Comparison of ENCODE assay signal across 20 cellular contexts in genomic region chr15:85762039-85762755, GRCh38. TPM values are rescaled to one million over a fixed set of nuclear protein-coding genes. Genes with fewer than 3 reads are reported as not detected.
DNase-seq lines count a peak whose midpoint lies in the region; ATAC-seq, FAIRE-seq and TF ChIP-seq lines count a peak whose summit lies in the region.
"Had no signal": no experiment of that assay in that cellular context is flagged by ENCODE, and none has a peak within 500 bp of the region (broad histone marks: within the 10 kb centered on the region; RNA-seq: fewer than 3 reads in every experiment).

No MANE protein-coding gene starts in this region.

- no TSS peak for BruUV-seq in HepG2 (replicated peaks; lab: Mats Ljungman, UMichigan)

- H3K27me3 Mint-ChIP-seq in endothelial cell (ENCODE audit: unreplicated experiment), result peaks cover 17% of the 10 kb centered on the region
- H3K27me3 Mint-ChIP-seq in nephron progenitor cell (ENCODE audit: low read depth, poor library complexity), result no peaks in the 10 kb centered on the region
- H3K27me3 Mint-ChIP-seq: activated CD8-positive, alpha-beta T cell treated with anti-CD3 and anti-CD28 coated beads for 36 hours; activated naive CD8-positive, alpha-beta T cell treated with anti-CD3 and anti-CD28 coated beads for 36 hours; stimulated activated naive CD8-positive, alpha-beta T cell treated with anti-CD3 and anti-CD28 coated beads, Interleukin-15, amount 100 ng/mL, for 72 hours had no signal

- intact Hi-C loops in right lobe of liver (cut with DNase I), result no loop called here
- intact Hi-C loops in HepG2 (cut with micrococcal nuclease; ENCODE audit: unreplicated experiment), result no loop called here

- H3K4me1 ChIP-seq in right lobe of liver (peaks cover 0 to 69% (median 26%) of the 10 kb centered on the region in 4 donors), HepG2 (ENCODE audit: insufficient read depth, low read length) (peaks cover 19% of the 10 kb centered on the region)
- H3K4me1 ChIP-seq: transverse colon had no signal

- TF ChIP-seq POLR2A in right lobe of liver (IDR thresholded peaks at IDR 0.05) (peak; percentile 21), HepG2 (IDR thresholded peaks at IDR 0.05; ENCODE audit: insufficient read depth in 1 of 2, low read depth in 2 of 2, low read length in 2 of 2) (no peak)

- H3K9me3 Mint-ChIP-seq in endothelial cell (ENCODE audit: unreplicated experiment), result no peaks in the 10 kb centered on the region
- H3K9me3 Mint-ChIP-seq in nephron progenitor cell, result no peaks in the 10 kb centered on the region
- H3K9me3 Mint-ChIP-seq: activated CD8-positive, alpha-beta T cell treated with anti-CD3 and anti-CD28 coated beads for 36 hours; activated naive CD8-positive, alpha-beta T cell treated with anti-CD3 and anti-CD28 coated beads for 36 hours; stimulated activated naive CD8-positive, alpha-beta T cell treated with anti-CD3 and anti-CD28 coated beads, Interleukin-15, amount 100 ng/mL, for 72 hours had no signal

- TF ChIP-seq CTCF in right lobe of liver (IDR thresholded peaks at IDR 0.05), result no peak
- TF ChIP-seq CTCF in HepG2 (CRISPR knock-in tag; IDR thresholded peaks at IDR 0.05), result no peak
- TF ChIP-seq CTCF in endothelial cell (IDR thresholded peaks at IDR 0.05; ENCODE audit: unreplicated experiment), result no peak
- TF ChIP-seq CTCF in nephron progenitor cell (IDR thresholded peaks at IDR 0.05), result no peak

- no peaks in the 10 kb centered on the region for H4K20me1 ChIP-seq in HepG2 (ENCODE audit: insufficient read depth, low read length)

- no peaks in the 10 kb centered on the region for H3K79me2 ChIP-seq in HepG2 (ENCODE audit: insufficient read depth, low read length)

- H3K36me3 Mint-ChIP-seq in endothelial cell (ENCODE audit: low read depth, unreplicated experiment) (peaks cover 14% of the 10 kb centered on the region), nephron progenitor cell (ENCODE audit: low read depth) (peaks cover 10% of the 10 kb centered on the region)

- 66% methylated on average over 3 of the region's 15 CpGs for WGBS in right lobe of liver (ENCODE audit: insufficient coverage, low coverage, low lambda C conversion rate, missing lambda C conversion rate)
- 95% methylated on average over 4 of the region's 15 CpGs for WGBS in HepG2 (ENCODE audit: low lambda C conversion rate)

- H3K27ac Mint-ChIP-seq in endothelial cell (ENCODE audit: unreplicated experiment) (peak overlapping the region; percentile 31), nephron progenitor cell (peak overlapping the region; percentile 80)
- H3K27ac Mint-ChIP-seq: activated CD8-positive, alpha-beta T cell treated with anti-CD3 and anti-CD28 coated beads for 36 hours; activated naive CD8-positive, alpha-beta T cell treated with anti-CD3 and anti-CD28 coated beads for 36 hours had no signal

- TF ChIP-seq EP300 in HepG2 (IDR thresholded peaks at IDR 0.05; ENCODE audit: low read depth in 2 of 2, low read length in 2 of 2) (no peak), HepG2 (CRISPR knock-in tag; IDR thresholded peaks at IDR 0.05; ENCODE audit: borderline replicate concordance) (no peak)

- no peaks in the 10 kb centered on the region for H3K27me3 ChIP-seq in right lobe of liver
- H3K27me3 ChIP-seq in HepG2 (ENCODE audit: control insufficient read depth in 1 of 2, insufficient read depth in 2 of 2, low read length in 2 of 2), result no peaks in the 10 kb centered on the region
- H3K27me3 ChIP-seq: transverse colon had no signal

- no peak for TF ChIP-seq RAD21 in HepG2 (CRISPR knock-in tag; IDR thresholded peaks at IDR 0.05)

- ATAC-seq in right lobe of liver (peak in 3 of 4 donors; percentile 24 to 53 (median 42)), HepG2 (no peak)
- ATAC-seq: activated CD4-positive, CD25-positive, alpha-beta regulatory T cell treated with anti-CD3 and anti-CD28 coated beads, Interleukin-2, amount 50 U/mL, for 24 hours; activated CD8-positive, alpha-beta T cell treated with anti-CD3 and anti-CD28 coated beads for 36 hours; stimulated activated naive CD8-positive, alpha-beta T cell treated with anti-CD3 and anti-CD28 coated beads, Interleukin-15, amount 100 ng/mL, for 72 hours had no signal

- peak overlapping the region in 1 of 3 donors; percentile 37 for H3K27ac ChIP-seq in right lobe of liver
- no peak overlapping the region for H3K27ac ChIP-seq in HepG2 (ENCODE audit: extremely low read length, insufficient read depth, low read length)
- H3K27ac ChIP-seq: transverse colon had no signal

- H3K4me3 Mint-ChIP-seq in endothelial cell (ENCODE audit: unreplicated experiment) (peak overlapping the region; percentile 34), nephron progenitor cell (no peak overlapping the region)
- H3K4me3 Mint-ChIP-seq: activated CD8-positive, alpha-beta T cell treated with anti-CD3 and anti-CD28 coated beads for 36 hours; activated naive CD8-positive, alpha-beta T cell treated with anti-CD3 and anti-CD28 coated beads for 36 hours; stimulated activated naive CD8-positive, alpha-beta T cell treated with anti-CD3 and anti-CD28 coated beads, Interleukin-15, amount 100 ng/mL, for 72 hours had no signal

- no peak overlapping the region for H3K9ac ChIP-seq in HepG2 (ENCODE audit: insufficient read depth, low read depth, low read length)

- no peak for FAIRE-seq in HepG2 (lab: Jason Lieb, UNC)
- FAIRE-seq: H54, RCC 7860 had no signal

- H3K4me1 Mint-ChIP-seq in endothelial cell (ENCODE audit: unreplicated experiment) (peaks cover 3% of the 10 kb centered on the region), nephron progenitor cell (peaks cover 50% of the 10 kb centered on the region)

- H3K9me3 ChIP-seq in right lobe of liver, result no peaks in the 10 kb centered on the region
- no peaks in the 10 kb centered on the region for H3K9me3 ChIP-seq in HepG2 (ENCODE audit: low read length)
- H3K9me3 ChIP-seq: transverse colon had no signal

- H3K36me3 ChIP-seq in right lobe of liver (peaks cover 0 to 5% (median 1%) of the 10 kb centered on the region in 4 donors), HepG2 (replicated peaks in 1 of 2; ENCODE audit: control insufficient read depth in 1 of 2, insufficient read depth in 2 of 2, low read length in 2 of 2) (peaks cover 9 to 12% of the 10 kb centered on the region in 2 experiments; a peak in 2 of 5 replicates)
- H3K36me3 ChIP-seq: transverse colon had no signal

- DNase-seq in right lobe of liver (peak in 2 of 3 donors; percentile 73 to 78), HepG2 (ENCODE audit: low spot score) (no peak), endothelial cell (ENCODE audit: low spot score) (no peak), nephron progenitor cell (no peak), HCEC 1CT (no peak), HuH-7.5 (ENCODE audit: low spot score) (no peak), ureter (ENCODE audit: low spot score) (no peak)
- no peak for DNase-seq in activated CD4-positive, alpha-beta T cell treated with anti-CD3 and anti-CD28 coated beads, Interleukin-2, amount 50 U/mL, for 48 hours
- DNase-seq: activated CD8-positive, alpha-beta T cell treated with anti-CD3 and anti-CD28 coated beads for 36 hours; activated naive CD8-positive, alpha-beta T cell treated with anti-CD3 and anti-CD28 coated beads for 36 hours; DMS153; NCI-H1105 treated with DMSO at 0.1 percent for 48 hours; NCI-H1930; NCI-H524 treated with DMSO at 0.1 percent for 48 hours; stimulated activated naive CD8-positive, alpha-beta T cell treated with anti-CD3 and anti-CD28 coated beads, Interleukin-15, amount 100 ng/mL, for 72 hours; T-helper 1 cell; transverse colon had no signal

- H3K4me2 ChIP-seq in HepG2 (ENCODE audit: low read depth, low read length), result no peak overlapping the region

- CTCF ChIA-PET in HepG2 (lab: Yijun Ruan, JAX; ENCODE audit: low intra/inter-chr PET ratio, low total read pairs), result no interaction called here

- POLR2A ChIA-PET in HepG2 (lab: Yijun Ruan, JAX), result no interaction called here

- H3K4me3 ChIP-seq in right lobe of liver (no peak overlapping the region), HepG2 (replicated peaks in 1 of 3; ENCODE audit: insufficient read depth in 1 of 3, low read depth in 2 of 3, low read length in 3 of 3) (no peak overlapping the region)
- H3K4me3 ChIP-seq: transverse colon had no signal

- in situ Hi-C loops in HepG2 (cut with HindIII; ENCODE audit: extremely low pct_ligation_motif_present, low pct_unique_long_range_greater_than_20kb), result no loop called here

- H2AFZ ChIP-seq in HepG2 (ENCODE audit: low read length), result no peak overlapping the region

TF ChIP-seq in HepG2, 621 proteins besides CTCF, POLR2A, EP300 and RAD21 (continues in another document):
- TF ChIP-seq ONECUT2 (CRISPR knock-in tag; IDR thresholded peaks at IDR 0.05), result no peak
- no peak for TF ChIP-seq DDIT3 (CRISPR knock-in tag; IDR thresholded peaks at IDR 0.05)
- TF ChIP-seq SIN3B (IDR thresholded peaks at IDR 0.05; ENCODE audit: low read length), result no peak
- no peak for TF ChIP-seq KLF6 (CRISPR knock-in tag; IDR thresholded peaks at IDR 0.05)

RNA-seq across cellular contexts. Expression of gene KLHL25, which starts 32.5 kb away (rescaled TPM):
- 10 to 100 TPM in 3 of 6 experiments, 1 to 10 TPM in 3; 5.8 to 21.7 (median 13.4) TPM for total RNA-seq in right lobe of liver
- 7.4 and 8.2 TPM in 2 replicates for total RNA-seq in HepG2 (2016; rRNA removed; fragmentation: Illumina TruSeq; extraction: Trizol)
- 2.2 TPM in 2 replicates for total RNA-seq in HepG2 (2016; cell fraction: cytosol; rRNA removed; fragmentation: Illumina TruSeq; extraction: Trizol; ENCODE audit: low read depth)
- total RNA-seq in HepG2 (2016; cell fraction: insoluble cytoplasmic fraction; rRNA removed; fragmentation: Illumina TruSeq; extraction: Trizol), result 6.6 and 8.0 TPM in 2 replicates
- total RNA-seq in HepG2 (2016; cell fraction: membrane; rRNA removed; fragmentation: Illumina TruSeq; extraction: Trizol), result 4.1 and 4.3 TPM in 2 replicates
- 6.8 and 7.2 TPM in 2 replicates for total RNA-seq in HepG2 (2016; cell fraction: nucleus; rRNA removed; fragmentation: Illumina TruSeq; extraction: Trizol)
- polyA plus RNA-seq in HepG2 (2011; rRNA removed), result 3.7 and 5.2 TPM in 2 replicates
- 3.2 and 4.8 TPM in 2 replicates for polyA plus RNA-seq in HepG2 (2011; cell fraction: cytosol; rRNA removed)
- 9.9 and 10.8 TPM in 2 replicates for polyA plus RNA-seq in HepG2 (2011; cell fraction: nucleus; rRNA removed)
- polyA plus RNA-seq in HepG2 (2012), result 2.3 and 3.1 TPM in 2 replicates
- polyA plus RNA-seq in HepG2 (2016; cell fraction: cytosol; fragmentation: Illumina TruSeq; extraction: Trizol; ENCODE audit: low read depth), result 1.0 and 1.1 TPM in 2 replicates
- 5.4 and 5.9 TPM in 2 replicates for polyA plus RNA-seq in HepG2 (2016; cell fraction: insoluble cytoplasmic fraction; fragmentation: Illumina TruSeq; extraction: Trizol; ENCODE audit: low read depth)
- 1.7 and 2.0 TPM in 2 replicates for polyA plus RNA-seq in HepG2 (2016; cell fraction: membrane; fragmentation: Illumina TruSeq; extraction: Trizol; ENCODE audit: low read depth)
- polyA plus RNA-seq in HepG2 (2016; cell fraction: nucleus; fragmentation: Illumina TruSeq; extraction: Trizol; ENCODE audit: insufficient read depth, low read depth), result 8.0 TPM in 2 replicates
- 9.9 and 14.9 TPM in 2 replicates for polyA minus RNA-seq in HepG2 (2011; rRNA and poly(A)+ RNA removed; ENCODE audit: low replicate concordance)
- polyA minus RNA-seq in HepG2 (2011; cell fraction: cytosol; rRNA and poly(A)+ RNA removed), result 3.3 and 4.0 TPM in 2 replicates
- polyA minus RNA-seq in HepG2 (2011; cell fraction: nucleus; rRNA and poly(A)+ RNA removed), result 6.2 and 6.7 TPM in 2 replicates
- 7.4 TPM for total RNA-seq in endothelial cell (ENCODE audit: unreplicated experiment)
- 12.3 TPM for total RNA-seq in ureter

Comparison
In these comparisons a context has a peak if more than half of its experiments do, and no peak if none do; other contexts are left out.
1. DNase-seq: peak in right lobe of liver (2 of 3); none in HepG2 (single experiment), endothelial cell (single experiment), nephron progenitor cell (single experiment), activated CD4-positive, alpha-beta T cell treated with anti-CD3 and anti-CD28 coated beads, Interleukin-2, amount 50 U/mL, for 48 hours (0 of 2), HCEC 1CT (single experiment), HuH-7.5 (single experiment) and ureter (single experiment).